In the genomic region with DNA sequence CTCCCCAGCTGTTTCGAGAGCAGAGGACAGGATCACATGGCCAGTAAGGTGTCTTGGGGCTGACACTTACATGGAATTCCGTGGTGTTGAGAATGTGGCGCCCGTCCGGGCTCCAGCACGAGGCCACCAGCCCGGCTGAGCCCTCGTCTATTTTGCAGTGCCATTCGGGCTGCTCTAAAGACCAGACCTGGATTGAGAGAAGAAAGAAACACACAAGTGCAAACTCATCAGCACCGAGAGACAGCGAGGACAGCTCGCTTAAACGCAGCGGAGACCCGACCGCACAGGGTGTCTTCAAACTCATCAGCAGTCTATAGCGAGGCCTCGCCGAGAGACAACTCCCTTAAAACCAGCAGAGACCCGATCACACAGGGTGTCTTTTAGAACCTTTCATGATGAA, we compare ENCODE assay signal across 28 cellular contexts. TPM values are rescaled to one million over a fixed set of nuclear protein-coding genes. Genes with fewer than 3 reads are reported as not detected.
"Had no signal": no experiment of that assay in that cellular context is flagged by ENCODE, and none has a peak within 500 bp of the region (broad histone marks: within the 10 kb centered on the region; RNA-seq: fewer than 3 reads in every experiment).

No MANE protein-coding gene starts in this region.

- H3K27ac ChIP-seq: brain microvascular endothelial cell, SJCRH30, SK-N-MC had no signal

- H3K4me3 Mint-ChIP-seq: activated CD4-positive, alpha-beta T cell treated with anti-CD3 and anti-CD28 coated beads for 36 hours; activated CD4-positive, alpha-beta T cell treated with anti-CD3 and anti-CD28 coated beads, Interleukin-2, amount 10 ng/mL, durations not matched to agents 7 days and 5 days; activated CD8-positive, alpha-beta T cell treated with anti-CD3 and anti-CD28 coated beads, Interleukin-2, amount 10 ng/mL, durations not matched to agents 7 days and 5 days; activated naive CD4-positive, alpha-beta T cell treated with anti-CD3 and anti-CD28 coated beads, Interleukin-2, amount 50 U/mL, for 24 hours; activated T-cell treated with anti-CD3 and anti-CD28 coated beads, Interleukin-2, amount 50 U/mL, for 24 hours; T-helper 1 cell treated with Interleukin-12 subunit alpha and Interleukin-12 subunit beta and Interleukin-4 antibody, amounts not matched to agents 30 μg/mL and 1 μg/mL, for 36 hours; T-helper 2 cell treated with Interferon-gamma antibody and Interleukin-4, amounts not matched to agents 5 μg/mL and 100 μg/mL, for 36 hours; WTC11 had no signal

- H3K4me3 ChIP-seq: K562, SJCRH30, SK-N-MC had no signal

- H3K9me3 Mint-ChIP-seq: activated CD4-positive, alpha-beta T cell treated with anti-CD3 and anti-CD28 coated beads, Interleukin-2, amount 10 ng/mL, durations not matched to agents 7 days and 5 days; activated naive CD4-positive, alpha-beta T cell treated with anti-CD3 and anti-CD28 coated beads, Interleukin-2, amount 50 U/mL, for 24 hours; activated T-cell treated with anti-CD3 and anti-CD28 coated beads, Interleukin-2, amount 50 U/mL, for 24 hours; activated T-helper 2 cell treated with anti-CD3 and anti-CD28 coated beads, Interferon-gamma antibody, Interleukin-2, Interleukin-4, amounts not matched to agents 10 μg/mL and 5 μg/mL and 100 μg/mL, durations not matched to agents 14 hours and 24 hours and 36 hours; T-helper 1 cell treated with Interleukin-12 subunit alpha and Interleukin-12 subunit beta and Interleukin-4 antibody, amounts not matched to agents 30 μg/mL and 1 μg/mL, for 36 hours; T-helper 2 cell treated with Interferon-gamma antibody and Interleukin-4, amounts not matched to agents 5 μg/mL and 100 μg/mL, for 36 hours; WTC11 had no signal

- DNase-seq: activated CD4-positive, alpha-beta T cell treated with anti-CD3 and anti-CD28 coated beads for 36 hours; activated CD4-positive, alpha-beta T cell treated with anti-CD3 and anti-CD28 coated beads, Interleukin-2, amount 10 ng/mL, durations not matched to agents 7 days and 5 days; activated CD4-positive, alpha-beta T cell treated with anti-CD3 and anti-CD28 coated beads, Interleukin-2, amount 50 U/mL, for 48 hours; activated CD8-positive, alpha-beta T cell treated with anti-CD3 and anti-CD28 coated beads, Interleukin-2, amount 10 ng/mL, durations not matched to agents 7 days and 5 days; activated gamma-delta T cell; activated naive CD4-positive, alpha-beta T cell treated with Interleukin-2 at 50 U/mL for 16 hours; activated T-cell treated with anti-CD3 and anti-CD28 coated beads, Interleukin-2, amount 50 U/mL, for 24 hours; anterior cingulate cortex; brain microvascular endothelial cell; NCI-H1105; NCI-H1417 treated with DMSO at 0.1 percent for 48 hours; NCI-H187 treated with DMSO at 0.1 percent for 48 hours; NCI-H2081; NCI-H226; NCI-H446 treated with DMSO at 0.1 percent for 48 hours; NCI-H524 treated with DMSO at 0.1 percent for 48 hours; SHP77; SJCRH30 had no signal

- H3K9me3 ChIP-seq: SJCRH30 had no signal

- H3K27me3 ChIP-seq: SJCRH30 had no signal

- ATAC-seq: activated CD4-positive, alpha-beta T cell treated with anti-CD3 and anti-CD28 coated beads for 36 hours; activated CD4-positive, CD25-positive, alpha-beta regulatory T cell treated with anti-CD3 and anti-CD28 coated beads, Interleukin-2, amount 50 U/mL, for 24 hours; activated CD8-positive, alpha-beta T cell treated with anti-CD3 and anti-CD28 coated beads, Interleukin-2, amount 10 ng/mL, durations not matched to agents 7 days and 5 days; K562; Panc1; WTC11 had no signal

- H3K27ac Mint-ChIP-seq: activated CD4-positive, alpha-beta T cell treated with anti-CD3 and anti-CD28 coated beads for 36 hours; activated CD4-positive, alpha-beta T cell treated with anti-CD3 and anti-CD28 coated beads, Interleukin-2, amount 10 ng/mL, durations not matched to agents 7 days and 5 days; activated CD8-positive, alpha-beta T cell treated with anti-CD3 and anti-CD28 coated beads, Interleukin-2, amount 10 ng/mL, durations not matched to agents 7 days and 5 days; activated naive CD4-positive, alpha-beta T cell treated with anti-CD3 and anti-CD28 coated beads, Interleukin-2, amount 50 U/mL, for 24 hours; activated T-cell treated with anti-CD3 and anti-CD28 coated beads, Interleukin-2, amount 50 U/mL, for 24 hours; activated T-helper 2 cell treated with anti-CD3 and anti-CD28 coated beads, Interferon-gamma antibody, Interleukin-2, Interleukin-4, amounts not matched to agents 10 μg/mL and 5 μg/mL and 100 μg/mL, durations not matched to agents 14 hours and 24 hours and 36 hours; T-helper 2 cell treated with Interferon-gamma antibody and Interleukin-4, amounts not matched to agents 5 μg/mL and 100 μg/mL, for 36 hours; WTC11 had no signal

RNA-seq across cellular contexts. Expression of a gene that starts 5.7 kb away (rescaled TPM):
- total RNA-seq: RPMI7951 had no signal

RNA-seq across cellular contexts. Expression of a gene that starts 35.3 kb away (rescaled TPM):
- total RNA-seq: SJCRH30 had no signal
